ENCODE assay signal across 20 cellular contexts in the genomic region with DNA sequence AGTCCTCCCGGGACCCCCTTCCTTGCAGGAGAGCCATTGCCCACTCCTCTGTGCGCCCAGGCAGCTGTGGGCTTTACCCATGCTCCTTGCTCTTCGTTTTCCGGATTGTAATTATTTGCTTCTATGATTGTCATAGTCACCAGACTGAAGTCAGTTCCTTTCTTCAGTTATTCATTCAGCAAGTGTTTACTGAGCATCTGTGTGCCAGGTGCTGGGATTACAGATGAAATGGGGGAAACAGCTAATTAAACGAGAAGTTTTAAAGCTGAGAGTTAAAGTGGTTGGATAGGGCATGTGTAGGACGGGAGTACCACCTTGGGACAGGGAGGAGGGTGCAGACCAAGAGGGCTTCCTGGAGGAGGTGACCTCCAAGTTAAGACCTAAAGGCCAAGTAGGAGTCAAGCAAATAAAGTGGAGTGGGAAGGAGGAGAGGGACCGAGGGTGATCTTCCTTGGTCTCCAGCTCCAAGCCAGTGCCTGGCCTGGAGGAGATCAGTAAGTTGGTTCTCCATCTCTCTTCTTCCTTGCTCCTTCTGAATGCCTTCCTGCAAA.
"Had no signal": no experiment of that assay in that cellular context is flagged by ENCODE, and none has a peak within 500 bp of the region (broad histone marks: within the 10 kb centered on the region; RNA-seq: fewer than 3 reads in every experiment).

No MANE protein-coding gene starts in this region.

- H3K4me3 Mint-ChIP-seq: activated B cell treated with CpG ODN at 0.5 μM for 24 hours; activated CD4-positive, alpha-beta T cell treated with anti-CD3 and anti-CD28 coated beads, Interleukin-2, amount 10 ng/mL, durations not matched to agents 24 days and 14 days; activated CD8-positive, alpha-beta T cell treated with anti-CD3 and anti-CD28 coated beads, Interleukin-2, amount 10 ng/mL, durations not matched to agents 7 days and 5 days; activated naive CD4-positive, alpha-beta T cell treated with anti-CD3 and anti-CD28 coated beads for 36 hours; activated T-cell treated with anti-CD3 and anti-CD28 coated beads, Interleukin-2, amount 50 U/mL, for 24 hours; neural crest cell; stimulated activated naive B cell treated with anti-CD40 and anti-IgM and Interleukin-4, amounts not matched to agents 10 μg/mL and 1 μg/mL and 100 μg/mL, for 72 hours; T-helper 2 cell treated with Interferon-gamma antibody and Interleukin-4, amounts not matched to agents 5 μg/mL and 100 μg/mL, for 36 hours had no signal

- H3K36me3 Mint-ChIP-seq: stimulated activated naive B cell treated with anti-CD40 and anti-IgM and Interleukin-4, amounts not matched to agents 10 μg/mL and 1 μg/mL and 100 μg/mL, for 72 hours had no signal

- ATAC-seq: activated CD8-positive, alpha-beta T cell treated with anti-CD3 and anti-CD28 coated beads, Interleukin-2, amount 10 ng/mL, durations not matched to agents 7 days and 5 days; body of pancreas; gastrocnemius medialis; left lung; pancreas; right lobe of liver; stimulated activated naive B cell treated with anti-CD40 and anti-IgM and Interleukin-4, amounts not matched to agents 10 μg/mL and 1 μg/mL and 100 μg/mL, for 72 hours had no signal

- H3K27ac Mint-ChIP-seq: activated B cell treated with CpG ODN at 0.5 μM for 24 hours; activated CD4-positive, alpha-beta T cell treated with anti-CD3 and anti-CD28 coated beads, Interleukin-2, amount 10 ng/mL, durations not matched to agents 24 days and 14 days; activated CD8-positive, alpha-beta T cell treated with anti-CD3 and anti-CD28 coated beads, Interleukin-2, amount 10 ng/mL, durations not matched to agents 7 days and 5 days; activated naive CD4-positive, alpha-beta T cell treated with anti-CD3 and anti-CD28 coated beads for 36 hours; activated T-cell treated with anti-CD3 and anti-CD28 coated beads, Interleukin-2, amount 50 U/mL, for 24 hours; stimulated activated naive B cell treated with anti-CD40 and anti-IgM and Interleukin-4, amounts not matched to agents 10 μg/mL and 1 μg/mL and 100 μg/mL, for 72 hours; T-helper 2 cell treated with Interferon-gamma antibody and Interleukin-4, amounts not matched to agents 5 μg/mL and 100 μg/mL, for 36 hours had no signal

- H3K27ac ChIP-seq: body of pancreas, dorsolateral prefrontal cortex, gastrocnemius medialis, left lung, pancreas, right lobe of liver, thoracic aorta, upper lobe of left lung had no signal

- H3K4me1 ChIP-seq: body of pancreas, gastrocnemius medialis, pancreas, right lobe of liver, upper lobe of left lung had no signal

- H3K27me3 Mint-ChIP-seq: activated CD4-positive, alpha-beta T cell treated with anti-CD3 and anti-CD28 coated beads, Interleukin-2, amount 10 ng/mL, durations not matched to agents 24 days and 14 days; activated T-cell treated with anti-CD3 and anti-CD28 coated beads, Interleukin-2, amount 50 U/mL, for 24 hours had no signal

- H3K4me1 Mint-ChIP-seq: activated CD4-positive, alpha-beta T cell treated with anti-CD3 and anti-CD28 coated beads, Interleukin-2, amount 10 ng/mL, durations not matched to agents 24 days and 14 days had no signal

- DNase-seq: activated B cell treated with CpG ODN at 0.5 μM for 24 hours; activated CD4-positive, alpha-beta T cell treated with anti-CD3 and anti-CD28 coated beads, Interleukin-2, amount 10 ng/mL, durations not matched to agents 24 days and 14 days; activated CD8-positive, alpha-beta T cell treated with anti-CD3 and anti-CD28 coated beads, Interleukin-2, amount 10 ng/mL, durations not matched to agents 7 days and 5 days; activated naive CD4-positive, alpha-beta T cell treated with anti-CD3 and anti-CD28 coated beads for 36 hours; activated T-cell treated with anti-CD3 and anti-CD28 coated beads, Interleukin-2, amount 50 U/mL, for 24 hours; body of pancreas; gastrocnemius medialis; head of caudate nucleus; pancreas; right lobe of liver; small intestine; stimulated activated CD4-positive, alpha-beta T cell treated with anti-CD3 and anti-CD28 coated beads, Interleukin-15, amount 100 ng/mL, for 24 hours; stimulated activated CD4-positive, alpha-beta T cell treated with anti-CD3 and anti-CD28 coated beads, Interleukin-2, amount 100 ng/mL, for 48 hours; stimulated activated naive B cell treated with anti-CD40 and anti-IgM and Interleukin-4, amounts not matched to agents 10 μg/mL and 1 μg/mL and 100 μg/mL, for 72 hours; upper lobe of left lung had no signal

- H3K9me3 Mint-ChIP-seq: activated B cell treated with CpG ODN at 0.5 μM for 24 hours; activated CD4-positive, alpha-beta T cell treated with anti-CD3 and anti-CD28 coated beads, Interleukin-2, amount 10 ng/mL, durations not matched to agents 24 days and 14 days; activated naive CD4-positive, alpha-beta T cell treated with anti-CD3 and anti-CD28 coated beads for 36 hours; activated T-cell treated with anti-CD3 and anti-CD28 coated beads, Interleukin-2, amount 50 U/mL, for 24 hours; neural crest cell; stimulated activated naive B cell treated with anti-CD40 and anti-IgM and Interleukin-4, amounts not matched to agents 10 μg/mL and 1 μg/mL and 100 μg/mL, for 72 hours; T-helper 2 cell treated with Interferon-gamma antibody and Interleukin-4, amounts not matched to agents 5 μg/mL and 100 μg/mL, for 36 hours had no signal

- H3K36me3 ChIP-seq: gastrocnemius medialis, left lung, pancreas, right lobe of liver, thoracic aorta, upper lobe of left lung had no signal

- H3K4me3 ChIP-seq: body of pancreas, dorsolateral prefrontal cortex, gastrocnemius medialis, left lung, pancreas, right lobe of liver, thoracic aorta, upper lobe of left lung had no signal

- H3K27me3 ChIP-seq: body of pancreas, dorsolateral prefrontal cortex, pancreas, right lobe of liver, upper lobe of left lung had no signal
